In genomic region chr5:83924171-83924570, GRCh38 we compare ENCODE assay signal across 18 cellular contexts.
DNase-seq lines count a peak whose midpoint lies in the region; ATAC-seq and TF ChIP-seq lines count a peak whose summit lies in the region.
"Had no signal": no experiment of that assay in that cellular context is flagged by ENCODE, and none has a peak within 500 bp of the region (broad histone marks: within the 10 kb centered on the region; RNA-seq: fewer than 3 reads in every experiment).

No MANE protein-coding gene starts in this region.

- no peaks in the 10 kb centered on the region for H3K9me3 Mint-ChIP-seq in endothelial cell (ENCODE audit: unreplicated experiment)
- H3K9me3 Mint-ChIP-seq: activated CD4-positive, alpha-beta memory T cell treated with anti-CD3 and anti-CD28 coated beads, Interleukin-2, amount 10 ng/mL, durations not matched to agents 7 days and 5 days had no signal

- no peak overlapping the region for H2AFZ ChIP-seq in osteoblast (ENCODE audit: low read length)

- DNase-seq in EH (ENCODE audit: low read depth) (peak; percentile 88), NCI-H226 (peak; percentile 32), endothelial cell (ENCODE audit: low spot score) (no peak), osteoblast (ENCODE audit: insufficient read length, low spot score, missing footprints) (peak; percentile 1), NOMO-1 treated with dmso at 0.1 percent for 144 hours (lab: John Stamatoyannopoulos, UW; ENCODE audit: unreplicated experiment) (no peak)
- DNase-seq: activated CD4-positive, alpha-beta memory T cell treated with anti-CD3 and anti-CD28 coated beads, Interleukin-2, amount 10 ng/mL, durations not matched to agents 7 days and 5 days; C1 segment of cervical spinal cord; cortex of kidney; NCI-H1048; NCI-H2171 treated with DMSO at 0.1 percent for 48 hours; nucleus accumbens had no signal

- peak overlapping the region; percentile 14 for H3K4me3 Mint-ChIP-seq in endothelial cell (ENCODE audit: unreplicated experiment)
- H3K4me3 Mint-ChIP-seq: activated CD4-positive, alpha-beta memory T cell treated with anti-CD3 and anti-CD28 coated beads, Interleukin-2, amount 10 ng/mL, durations not matched to agents 7 days and 5 days; IgD-negative memory B cell; memory B cell; stimulated activated memory B cell treated with anti-CD40 and anti-IgM and Interleukin-4, amounts not matched to agents 10 μg/mL and 1 μg/mL and 100 μg/mL, for 72 hours had no signal

- H3K4me1 ChIP-seq in osteoblast (ENCODE audit: insufficient read depth, low read length) = peaks cover 56% of the 10 kb centered on the region
- H3K4me1 ChIP-seq: esophagus muscularis mucosa had no signal

- TF ChIP-seq CTCF in endothelial cell (IDR thresholded peaks at IDR 0.05; ENCODE audit: unreplicated experiment) = no peak
- TF ChIP-seq CTCF in osteoblast (IDR thresholded peaks at IDR 0.05; ENCODE audit: extremely low read depth, low read depth, low read length) = no peak

- H3K36me3 Mint-ChIP-seq in endothelial cell (ENCODE audit: low read depth, unreplicated experiment) = peaks cover 4% of the 10 kb centered on the region
- H3K36me3 Mint-ChIP-seq: IgD-negative memory B cell; memory B cell; stimulated activated memory B cell treated with anti-CD40 and anti-IgM and Interleukin-4, amounts not matched to agents 10 μg/mL and 1 μg/mL and 100 μg/mL, for 72 hours had no signal

- H3K27me3 Mint-ChIP-seq in endothelial cell (ENCODE audit: unreplicated experiment) = peaks cover 4% of the 10 kb centered on the region
- H3K27me3 Mint-ChIP-seq: activated CD4-positive, alpha-beta memory T cell treated with anti-CD3 and anti-CD28 coated beads, Interleukin-2, amount 10 ng/mL, durations not matched to agents 7 days and 5 days; IgD-negative memory B cell; memory B cell; stimulated activated memory B cell treated with anti-CD40 and anti-IgM and Interleukin-4, amounts not matched to agents 10 μg/mL and 1 μg/mL and 100 μg/mL, for 72 hours had no signal

- peak overlapping the region; percentile 77 for H3K4me2 ChIP-seq in osteoblast (ENCODE audit: insufficient read depth, low read length)

- no peaks in the 10 kb centered on the region for H4K20me1 ChIP-seq in osteoblast (ENCODE audit: insufficient read depth, low read length)

- peaks cover 66% of the 10 kb centered on the region for H3K4me1 Mint-ChIP-seq in endothelial cell (ENCODE audit: unreplicated experiment)
- H3K4me1 Mint-ChIP-seq: activated CD4-positive, alpha-beta memory T cell treated with anti-CD3 and anti-CD28 coated beads, Interleukin-2, amount 10 ng/mL, durations not matched to agents 7 days and 5 days; IgD-negative memory B cell; memory B cell; stimulated activated memory B cell treated with anti-CD40 and anti-IgM and Interleukin-4, amounts not matched to agents 10 μg/mL and 1 μg/mL and 100 μg/mL, for 72 hours had no signal

- H3K27ac Mint-ChIP-seq in endothelial cell (ENCODE audit: unreplicated experiment) = peak overlapping the region; percentile 54
- H3K27ac Mint-ChIP-seq: activated CD4-positive, alpha-beta memory T cell treated with anti-CD3 and anti-CD28 coated beads, Interleukin-2, amount 10 ng/mL, durations not matched to agents 7 days and 5 days; IgD-negative memory B cell; memory B cell; stimulated activated memory B cell treated with anti-CD40 and anti-IgM and Interleukin-4, amounts not matched to agents 10 μg/mL and 1 μg/mL and 100 μg/mL, for 72 hours had no signal

- no peaks in the 10 kb centered on the region for H3K9me3 ChIP-seq in osteoblast (ENCODE audit: low read depth, low read length)

- H3K79me2 ChIP-seq in osteoblast (ENCODE audit: insufficient read depth, low read length) = no peaks in the 10 kb centered on the region

- H3K4me3 ChIP-seq in osteoblast (ENCODE audit: insufficient read depth, low read length) = no peak overlapping the region
- H3K4me3 ChIP-seq: esophagus muscularis mucosa, skin epidermis had no signal

- H3K27me3 ChIP-seq in osteoblast (ENCODE audit: insufficient read depth, low read length) = no peaks in the 10 kb centered on the region
- H3K27me3 ChIP-seq: esophagus muscularis mucosa had no signal

- H3K27ac ChIP-seq in osteoblast (ENCODE audit: low read depth, low read length) = peak overlapping the region; percentile 97
- H3K27ac ChIP-seq: esophagus muscularis mucosa, skin epidermis had no signal

- ATAC-seq in GM18873 (IDR thresholded peaks at IDR 0.05; ENCODE audit: low FRiP score, unreplicated experiment) (no peak), GM18520 (IDR thresholded peaks at IDR 0.05; ENCODE audit: unreplicated experiment) (no peak)
- ATAC-seq: stimulated activated memory B cell treated with anti-CD40 and anti-IgM and Interleukin-4, amounts not matched to agents 10 μg/mL and 1 μg/mL and 100 μg/mL, for 72 hours had no signal

- no peaks in the 10 kb centered on the region for H3K36me3 ChIP-seq in osteoblast (ENCODE audit: insufficient read depth, low read length)
- H3K36me3 ChIP-seq: esophagus muscularis mucosa had no signal

Comparison
In these comparisons a context has a peak if more than half of its experiments do, and no peak if none do; other contexts are left out.
1. DNase-seq: peak in EH (single experiment), NCI-H226 (single experiment) and osteoblast (single experiment); none in endothelial cell (single experiment) and NOMO-1 treated with dmso at 0.1 percent for 144 hours (single experiment).